In genomic region chr1:160626560-160627342, GRCh38 we compare ENCODE assay signal across 13 cellular contexts. TPM values are rescaled to one million over a fixed set of nuclear protein-coding genes. Genes with fewer than 3 reads are reported as not detected.
DNase-seq lines count a peak whose midpoint lies in the region; ATAC-seq, FAIRE-seq and TF ChIP-seq lines count a peak whose summit lies in the region.
"Had no signal": no experiment of that assay in that cellular context is flagged by ENCODE, and none has a peak within 500 bp of the region (broad histone marks: within the 10 kb centered on the region; RNA-seq: fewer than 3 reads in every experiment).

No MANE protein-coding gene starts in this region.

- peaks cover 98% of the 10 kb centered on the region for H3K4me1 Mint-ChIP-seq in activated naive CD4-positive, alpha-beta T cell treated with anti-CD3 and anti-CD28 coated beads, Interleukin-2, amount 50 U/mL, for 24 hours
- H3K4me1 Mint-ChIP-seq in activated B cell treated with CpG ODN at 0.5 μM for 24 hours: peaks cover 99% of the 10 kb centered on the region

- peak overlapping the region; percentile 48 for H3K27ac ChIP-seq in thymus (ENCODE audit: low read depth)
- no peak overlapping the region for H3K27ac ChIP-seq in osteoblast (ENCODE audit: low read depth, low read length)

- peak overlapping the region; percentile 94 for H3K27ac Mint-ChIP-seq in activated naive CD4-positive, alpha-beta T cell treated with anti-CD3 and anti-CD28 coated beads, Interleukin-2, amount 50 U/mL, for 24 hours
- H3K27ac Mint-ChIP-seq in activated B cell treated with CpG ODN at 0.5 μM for 24 hours: peak overlapping the region; percentile 83

- no peak overlapping the region for H2AFZ ChIP-seq in osteoblast (ENCODE audit: low read length)

- POLR2A ChIA-PET in activated B cell treated with CpG ODN at 0.5 μM for 24 hours (lab: Charles Lee): interaction anchor here (0.5 to 10.1 kb wide), 9 partner anchors 9 to 160 kb away, joined by 3 to 60 read pairs (median 4); partner anchors contain the start of gene SLAMF1

- WGBS in thymus: 94% methylated on average over 1 of the region's 1 CpG

- peaks cover 4% of the 10 kb centered on the region for H3K9me3 Mint-ChIP-seq in activated naive CD4-positive, alpha-beta T cell treated with anti-CD3 and anti-CD28 coated beads, Interleukin-2, amount 50 U/mL, for 24 hours
- no peaks in the 10 kb centered on the region for H3K9me3 Mint-ChIP-seq in activated B cell treated with CpG ODN at 0.5 μM for 24 hours

- no peaks in the 10 kb centered on the region for H4K20me1 ChIP-seq in osteoblast (ENCODE audit: insufficient read depth, low read length)

- peaks cover 79% of the 10 kb centered on the region for H3K4me1 ChIP-seq in thymus (ENCODE audit: control insufficient read depth, insufficient read depth, low read length)
- no peaks in the 10 kb centered on the region for H3K4me1 ChIP-seq in osteoblast (ENCODE audit: insufficient read depth, low read length)

- no peak overlapping the region for H3K4me2 ChIP-seq in osteoblast (ENCODE audit: insufficient read depth, low read length)

- intact Hi-C loops in activated B cell treated with CpG ODN at 0.5 μM for 24 hours (cut with micrococcal nuclease): loop anchor here (1.0 to 10.0 kb wide), 3 partner anchors 12 to 1612 kb away; partner anchors contain the start of gene SLAMF1

- DNase-seq in activated naive CD4-positive, alpha-beta T cell (lab: John Stamatoyannopoulos, UW): no peak
- DNase-seq in activated B cell treated with CpG ODN at 0.5 μM for 24 hours (no peak), osteoblast (ENCODE audit: insufficient read length, low spot score, missing footprints) (no peak), RCC 7860 (ENCODE audit: low spot score) (no peak)
- DNase-seq: NCI-H2171 treated with DMSO at 0.1 percent for 48 hours had no signal

- H3K4me3 ChIP-seq in thymus (ENCODE audit: low read length) (no peak overlapping the region), osteoblast (ENCODE audit: insufficient read depth, low read length) (no peak overlapping the region)
- H3K4me3 ChIP-seq: lung had no signal

- ATAC-seq in HG03354 (IDR thresholded peaks at IDR 0.05; ENCODE audit: poor library complexity, severe bottlenecking, unreplicated experiment): peak; percentile 29
- ATAC-seq in activated B cell treated with CpG ODN at 0.5 μM for 24 hours (ENCODE audit: low read depth): no peak
- no peak for ATAC-seq in GM21360 (IDR thresholded peaks at IDR 0.05; ENCODE audit: unreplicated experiment)
- ATAC-seq: SK-N-SH treated with all-trans-retinoic acid at 6 μM for 48 hours had no signal

- H3K9me3 ChIP-seq in thymus (ENCODE audit: control insufficient read depth) (no peaks in the 10 kb centered on the region), osteoblast (ENCODE audit: low read depth, low read length) (no peaks in the 10 kb centered on the region)

- no peak for TF ChIP-seq CTCF in activated B cell treated with CpG ODN at 0.5 μM for 24 hours (IDR thresholded peaks at IDR 0.05)
- TF ChIP-seq CTCF in osteoblast (IDR thresholded peaks at IDR 0.05; ENCODE audit: extremely low read depth, low read depth, low read length): no peak

- no peaks in the 10 kb centered on the region for H3K79me2 ChIP-seq in osteoblast (ENCODE audit: insufficient read depth, low read length)

- H3K27me3 Mint-ChIP-seq in activated naive CD4-positive, alpha-beta T cell treated with anti-CD3 and anti-CD28 coated beads, Interleukin-2, amount 50 U/mL, for 24 hours: no peaks in the 10 kb centered on the region
- no peaks in the 10 kb centered on the region for H3K27me3 Mint-ChIP-seq in activated B cell treated with CpG ODN at 0.5 μM for 24 hours

- H3K36me3 Mint-ChIP-seq in activated naive CD4-positive, alpha-beta T cell treated with anti-CD3 and anti-CD28 coated beads, Interleukin-2, amount 50 U/mL, for 24 hours: peaks cover 63% of the 10 kb centered on the region
- peaks cover 88% of the 10 kb centered on the region for H3K36me3 Mint-ChIP-seq in activated B cell treated with CpG ODN at 0.5 μM for 24 hours (ENCODE audit: low read depth)

- peak overlapping the region; percentile 59 for H3K4me3 Mint-ChIP-seq in activated naive CD4-positive, alpha-beta T cell treated with anti-CD3 and anti-CD28 coated beads, Interleukin-2, amount 50 U/mL, for 24 hours
- peak overlapping the region; percentile 76 for H3K4me3 Mint-ChIP-seq in activated B cell treated with CpG ODN at 0.5 μM for 24 hours

- peaks cover 51% of the 10 kb centered on the region for H3K36me3 ChIP-seq in thymus (ENCODE audit: control insufficient read depth, insufficient read depth)
- H3K36me3 ChIP-seq in osteoblast (ENCODE audit: insufficient read depth, low read length): no peaks in the 10 kb centered on the region

- FAIRE-seq in RCC 7860 (lab: Jason Lieb, UNC): no peak

- H3K27me3 ChIP-seq in thymus (ENCODE audit: control insufficient read depth, insufficient read depth) (no peaks in the 10 kb centered on the region), osteoblast (ENCODE audit: insufficient read depth, low read length) (no peaks in the 10 kb centered on the region)

- CTCF ChIA-PET in activated B cell treated with CpG ODN at 0.5 μM for 24 hours (lab: Charles Lee): interaction anchor here (0.8 to 2.1 kb wide), 5 partner anchors 8 to 76 kb away, joined by 3 to 11 read pairs (median 3); no protein-coding TSS in a partner anchor

RNA-seq across cellular contexts. Expression of gene SLAMF1, which starts 20.1 kb away (rescaled TPM):
- total RNA-seq in activated B cell treated with CpG ODN at 0.5 μM for 24 hours: 85.7 and 91.7 TPM in 2 replicates
- 115 TPM for polyA plus RNA-seq in thymus
- total RNA-seq in osteoblast: not detected in 2 replicates
- total RNA-seq: HT-29, renal cortical epithelial cell had no signal

RNA-seq across cellular contexts. Expression of gene CD84, which starts 47.5 kb away (rescaled TPM):
- 57.5 and 65.5 TPM in 2 replicates for total RNA-seq in activated B cell treated with CpG ODN at 0.5 μM for 24 hours
- 5.9 TPM for polyA plus RNA-seq in thymus
- total RNA-seq in osteoblast: 0.29 and 0.36 TPM in 2 replicates
- total RNA-seq: HT-29, renal cortical epithelial cell had no signal

Comparison
In these comparisons a context has a peak if more than half of its experiments do, and no peak if none do; other contexts are left out.
1. RNA of gene SLAMF1, which starts 20.1 kb away (total RNA-seq): 85.7 to 91.7 TPM in activated B cell treated with CpG ODN at 0.5 μM for 24 hours; not detected in osteoblast; every median in the first group is over 10 times any median in the second.
2. RNA of gene CD84, which starts 47.5 kb away (total RNA-seq): 57.5 to 65.5 TPM in activated B cell treated with CpG ODN at 0.5 μM for 24 hours; 0.29 to 0.36 TPM in osteoblast; every median in the first group is over 10 times any median in the second.